In genomic region chr22:27238935-27239510, GRCh38 we compare ENCODE assay signal across 10 cellular contexts.
A peak's percentile ranks its signal among the peaks of the same experiment; 100 is the strongest.
DNase-seq lines count a peak whose midpoint lies in the region; ATAC-seq, FAIRE-seq and TF ChIP-seq lines count a peak whose summit lies in the region.
"Had no signal": no experiment of that assay in that cellular context is flagged by ENCODE, and none has a peak within 500 bp of the region (broad histone marks: within the 10 kb centered on the region; RNA-seq: fewer than 3 reads in every experiment).

No MANE protein-coding gene starts in this region.

- H2AFZ ChIP-seq in neuronal stem cell (ENCODE audit: low read length), result peak overlapping the region; percentile 19

- DNase-seq in Caco-2 (peak; percentile 65 to 81), RCC 7860 (ENCODE audit: low spot score) (peak; percentile 100), fibroblast of peridontal ligament (ENCODE audit: extremely low read depth) (peak; percentile 77), neuronal stem cell (ENCODE audit: low spot score) (no peak), WTC11 (ENCODE audit: low spot score) (no peak), T-helper 1 cell (no peak), activated gamma-delta T cell treated with Interleukin-2 at 50 U/mL for 16 hours (no peak)
- DNase-seq: activated CD8-positive, alpha-beta memory T cell treated with anti-CD3 and anti-CD28 coated beads, Interleukin-2, amount 10 ng/mL, durations not matched to agents 7 days and 5 days; NCI-H345 had no signal

- H3K4me3 ChIP-seq in Caco-2 (ENCODE audit: low read depth, low read length) (no peak overlapping the region), neuronal stem cell (ENCODE audit: low read length in 2 of 2) (no peak overlapping the region)

- no CpG with 5 or more reads among the region's 10 CpGs for WGBS in neuronal stem cell (ENCODE audit: extremely low coverage in 2 of 2, insufficient read length in 2 of 2, insufficient replicate concordance in 1 of 2), 2 donors

- H3K4me3 Mint-ChIP-seq in Caco-2 (ENCODE audit: unreplicated experiment) (no peak overlapping the region), WTC11 (no peak overlapping the region)
- H3K4me3 Mint-ChIP-seq: activated CD8-positive, alpha-beta memory T cell treated with anti-CD3 and anti-CD28 coated beads, Interleukin-2, amount 10 ng/mL, durations not matched to agents 7 days and 5 days had no signal

- H3K27ac Mint-ChIP-seq in Caco-2 (ENCODE audit: unreplicated experiment), result peak overlapping the region; percentile 25
- H3K27ac Mint-ChIP-seq in WTC11, result no peak overlapping the region
- H3K27ac Mint-ChIP-seq: activated CD8-positive, alpha-beta memory T cell treated with anti-CD3 and anti-CD28 coated beads, Interleukin-2, amount 10 ng/mL, durations not matched to agents 7 days and 5 days had no signal

- intact Hi-C loops in Caco-2 (cut with micrococcal nuclease; ENCODE audit: unreplicated experiment), result no loop called here

- TF ChIP-seq CTCF in Caco-2 (IDR thresholded peaks at IDR 0.05; ENCODE audit: insufficient read depth in 1 of 2, low read depth in 1 of 2, low read length in 1 of 2, severe bottlenecking in 1 of 2, unreplicated experiment in 1 of 2) (no peak), WTC11 (IDR thresholded peaks at IDR 0.05) (no peak)

- H3K36me3 Mint-ChIP-seq in Caco-2 (ENCODE audit: insufficient read depth, unreplicated experiment) (peaks cover 11% of the 10 kb centered on the region), WTC11 (no peaks in the 10 kb centered on the region)
- H3K36me3 Mint-ChIP-seq: activated CD8-positive, alpha-beta memory T cell treated with anti-CD3 and anti-CD28 coated beads, Interleukin-2, amount 10 ng/mL, durations not matched to agents 7 days and 5 days had no signal

- H2BK5ac ChIP-seq in neuronal stem cell (ENCODE audit: low read length), result no peak overlapping the region

- no peak for ATAC-seq in WTC11
- no peak for ATAC-seq in HG03039 (IDR thresholded peaks at IDR 0.05; ENCODE audit: unreplicated experiment)
- ATAC-seq: activated CD8-positive, alpha-beta memory T cell treated with anti-CD3 and anti-CD28 coated beads, Interleukin-2, amount 10 ng/mL, durations not matched to agents 7 days and 5 days had no signal

- H3K36me3 ChIP-seq in Caco-2 (ENCODE audit: control insufficient read depth, insufficient read depth, low read length), result no peaks in the 10 kb centered on the region
- H3K36me3 ChIP-seq in neuronal stem cell (replicated peaks in 1 of 2; ENCODE audit: control insufficient read depth in 2 of 2, insufficient read depth in 2 of 2, low read length in 2 of 2), result no peaks in the 10 kb centered on the region

- H2AK5ac ChIP-seq in neuronal stem cell (ENCODE audit: low read depth, low read length), result no peak overlapping the region

- H2BK12ac ChIP-seq in neuronal stem cell (ENCODE audit: low read length), result no peak overlapping the region

- H3K79me1 ChIP-seq in neuronal stem cell (ENCODE audit: low read depth, low read length), result no peaks in the 10 kb centered on the region

- H4K91ac ChIP-seq in neuronal stem cell (ENCODE audit: low read depth, low read length, poor library complexity), result no peak overlapping the region

- BruUV-seq in Caco-2 (replicated peaks; lab: Mats Ljungman, UMichigan), result no TSS peak

- no peak overlapping the region for H3K14ac ChIP-seq in neuronal stem cell (ENCODE audit: low read length)

- peak overlapping the region; percentile 5 for H2BK15ac ChIP-seq in neuronal stem cell (ENCODE audit: low read length)

- H3K23ac ChIP-seq in neuronal stem cell (ENCODE audit: low read depth, low read length, poor library complexity), result no peak overlapping the region

- H3K27me3 Mint-ChIP-seq in Caco-2 (ENCODE audit: insufficient read depth, unreplicated experiment) (no peaks in the 10 kb centered on the region), WTC11 (ENCODE audit: low read depth) (no peaks in the 10 kb centered on the region)
- H3K27me3 Mint-ChIP-seq: activated CD8-positive, alpha-beta memory T cell treated with anti-CD3 and anti-CD28 coated beads, Interleukin-2, amount 10 ng/mL, durations not matched to agents 7 days and 5 days had no signal

- H3K27me3 ChIP-seq in Caco-2 (replicated peaks; ENCODE audit: control insufficient read depth, insufficient read depth, low read length) (no peaks in the 10 kb centered on the region), neuronal stem cell (ENCODE audit: control insufficient read depth in 3 of 3, insufficient read depth in 3 of 3, low read depth in 1 of 3, low read length in 3 of 3) (no peaks in the 10 kb centered on the region)

- H3K9me3 Mint-ChIP-seq in Caco-2 (ENCODE audit: unreplicated experiment) (no peaks in the 10 kb centered on the region), WTC11 (no peaks in the 10 kb centered on the region)

- H3K9me3 ChIP-seq in Caco-2 (no peaks in the 10 kb centered on the region), neuronal stem cell (replicated peaks in 1 of 2; ENCODE audit: control insufficient read depth in 2 of 2, insufficient read depth in 1 of 2, low read depth in 1 of 2, low read length in 2 of 2) (no peaks in the 10 kb centered on the region)

- H3K9ac ChIP-seq in neuronal stem cell (ENCODE audit: low read depth, low read length, poor library complexity), result no peak overlapping the region

- H3K4ac ChIP-seq in neuronal stem cell (ENCODE audit: low read length), result no peak overlapping the region

- H4K8ac ChIP-seq in neuronal stem cell (ENCODE audit: low read depth, low read length), result no peak overlapping the region

- no peak overlapping the region for H3K4me2 ChIP-seq in neuronal stem cell (ENCODE audit: insufficient read depth, low read length, poor library complexity, severe bottlenecking)

- FAIRE-seq in RCC 7860 (lab: Jason Lieb, UNC), result peak; percentile 97

- peaks cover 23% of the 10 kb centered on the region for H3K4me1 Mint-ChIP-seq in Caco-2 (ENCODE audit: low read depth, unreplicated experiment)
- peaks cover 9% of the 10 kb centered on the region; the same call in 1 of the 2 replicates for H3K4me1 Mint-ChIP-seq in WTC11
- H3K4me1 Mint-ChIP-seq: activated CD8-positive, alpha-beta memory T cell treated with anti-CD3 and anti-CD28 coated beads, Interleukin-2, amount 10 ng/mL, durations not matched to agents 7 days and 5 days had no signal

- H3K18ac ChIP-seq in neuronal stem cell (ENCODE audit: low read length), result peak overlapping the region; percentile 23

- CTCF ChIA-PET in Caco-2 (lab: Charles Lee), result no interaction called here
- CTCF ChIA-PET in WTC11 (lab: Charles Lee), result no interaction called here

- POLR2A ChIA-PET in Caco-2 (lab: Charles Lee) (no interaction called here), WTC11 (lab: Charles Lee) (no interaction called here)

- no peak overlapping the region for H3K27ac ChIP-seq in neuronal stem cell (replicated peaks; ENCODE audit: low read length)

- H2BK120ac ChIP-seq in neuronal stem cell (ENCODE audit: low read depth, low read length), result no peak overlapping the region

- peaks cover 40% of the 10 kb centered on the region for H3K4me1 ChIP-seq in Caco-2
- H3K4me1 ChIP-seq in neuronal stem cell (ENCODE audit: control insufficient read depth in 2 of 2, insufficient read depth in 1 of 2, low read depth in 1 of 2, low read length in 2 of 2), result peaks cover 15 to 43% of the 10 kb centered on the region in 2 donors

TF ChIP-seq in WTC11, 78 proteins besides CTCF, POLR2A, EP300 and RAD21:
- no peak for TF ChIP-seq MYBL2 (CRISPR knock-in tag; IDR thresholded peaks at IDR 0.05)
- TF ChIP-seq NFATC4 (CRISPR knock-in tag; IDR thresholded peaks at IDR 0.05), result no peak
- TF ChIP-seq, protein P1, sequence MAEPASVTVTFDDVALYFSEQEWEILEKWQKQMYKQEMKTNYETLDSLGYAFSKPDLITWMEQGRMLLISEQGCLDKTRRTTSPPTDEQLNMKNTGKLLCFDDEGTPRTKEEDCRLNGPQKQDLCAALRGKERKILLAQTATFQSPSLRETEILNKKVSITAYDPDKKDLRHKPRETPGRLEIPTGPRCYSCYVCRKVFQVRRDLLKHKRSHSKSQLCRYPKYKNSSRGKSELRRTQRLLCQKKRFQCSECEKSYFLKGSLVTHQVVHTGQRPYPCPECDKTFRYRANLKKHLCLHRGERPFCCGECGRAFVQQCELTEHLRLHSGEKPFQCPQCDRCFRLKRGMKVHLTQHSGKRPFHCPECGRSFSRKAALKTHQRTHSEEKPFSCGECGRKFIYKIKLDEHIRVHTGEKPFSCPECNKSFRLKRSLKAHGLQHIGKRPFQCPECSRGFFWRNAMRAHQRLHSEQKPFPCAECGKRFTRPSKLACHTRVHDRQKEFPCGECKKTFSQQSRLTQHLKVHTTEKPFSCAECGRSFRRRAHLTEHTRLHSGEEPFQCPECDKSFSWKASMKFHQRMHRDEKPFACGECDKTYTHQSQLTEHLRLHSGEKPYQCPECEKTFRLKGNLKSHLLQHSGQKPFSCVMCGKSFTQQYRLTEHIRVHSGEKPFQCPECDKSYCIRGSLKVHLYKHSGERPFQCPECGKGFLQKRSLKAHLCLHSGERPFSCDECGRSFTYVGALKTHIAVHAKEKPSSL (CRISPR knock-in tag; conservative IDR thresholded peaks at IDR 0.05), result no peak
- TF ChIP-seq CDX4 (CRISPR knock-in tag; IDR thresholded peaks at IDR 0.05; ENCODE audit: borderline replicate concordance), result no peak
- no peak for TF ChIP-seq TEAD4 (CRISPR knock-in tag; IDR thresholded peaks at IDR 0.05)
- TF ChIP-seq FOXK1 (CRISPR knock-in tag; IDR thresholded peaks at IDR 0.05), result no peak
- no peak for TF ChIP-seq TCF7 (CRISPR knock-in tag; IDR thresholded peaks at IDR 0.05; ENCODE audit: low read depth)
- TF ChIP-seq KAT7 (CRISPR knock-in tag; IDR thresholded peaks at IDR 0.05; ENCODE audit: borderline replicate concordance), result no peak
- no peak for TF ChIP-seq RELA (CRISPR knock-in tag; IDR thresholded peaks at IDR 0.05; ENCODE audit: borderline replicate concordance)

Comparison
In these comparisons a context has a peak if more than half of its experiments do, and no peak if none do; other contexts are left out.
1. DNase-seq: peak in Caco-2 (2 of 2), RCC 7860 (single experiment) and fibroblast of peridontal ligament (single experiment); none in neuronal stem cell (single experiment), WTC11 (single experiment), T-helper 1 cell (0 of 5) and activated gamma-delta T cell treated with Interleukin-2 at 50 U/mL for 16 hours (single experiment).